12 cellular contexts compared by ENCODE assay signal in the genomic region with DNA sequence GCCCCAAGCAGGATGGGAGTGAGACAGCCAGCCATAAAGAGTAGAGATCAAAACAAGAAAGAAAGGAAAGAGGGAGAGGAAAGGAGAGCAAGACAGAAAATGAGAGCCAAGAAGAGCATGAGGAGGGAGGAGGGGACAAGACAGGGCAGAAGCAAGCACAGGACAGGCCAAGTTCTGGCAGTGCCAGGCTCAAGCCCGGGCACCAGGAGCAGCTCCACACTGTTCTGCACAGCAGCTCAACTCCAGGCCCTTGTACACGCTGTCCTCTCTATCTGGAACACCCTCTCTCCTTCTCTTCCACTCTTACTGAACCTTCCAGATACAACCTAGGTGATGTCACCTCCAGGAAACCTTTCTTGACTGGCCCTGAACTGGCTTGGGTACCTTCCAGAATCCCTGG. TPM values are rescaled to one million over a fixed set of nuclear protein-coding genes. Genes with fewer than 3 reads are reported as not detected.
DNase-seq lines count a peak whose midpoint lies in the region; ATAC-seq and TF ChIP-seq lines count a peak whose summit lies in the region.
"Had no signal": no experiment of that assay in that cellular context is flagged by ENCODE, and none has a peak within 500 bp of the region (broad histone marks: within the 10 kb centered on the region; RNA-seq: fewer than 3 reads in every experiment).

No MANE protein-coding gene starts in this region.

- H3K4me3 Mint-ChIP-seq in GM23338 = no peak overlapping the region; the same call in 2 of the 3 replicates
- no peak overlapping the region for H3K4me3 Mint-ChIP-seq in activated B cell treated with CpG ODN at 0.5 μM for 24 hours
- H3K4me3 Mint-ChIP-seq: stimulated activated naive CD8-positive, alpha-beta T cell treated with anti-CD3 and anti-CD28 coated beads, Interleukin-15, Interleukin-2, amounts not matched to agents 100 ng/mL and 50 ng/mL, for 24 hours had no signal

- H2AFZ ChIP-seq in GM23338 (no peak overlapping the region), fibroblast of lung (ENCODE audit: low read length) (no peak overlapping the region)

- H3K4me3 ChIP-seq in GM23338 = no peak overlapping the region
- no peak overlapping the region for H3K4me3 ChIP-seq in fibroblast of lung (replicated peaks in 1 of 4; ENCODE audit: control extremely low read depth in 1 of 4, insufficient read depth in 1 of 4, low read depth in 3 of 4, low read length in 4 of 4)
- no peak overlapping the region for H3K4me3 ChIP-seq in rectal smooth muscle tissue (ENCODE audit: low read length)
- H3K4me3 ChIP-seq: SJSA1 had no signal

- no peaks in the 10 kb centered on the region for H3F3A ChIP-seq in GM23338 (replicated peaks; ENCODE audit: low read depth)

- H3K36me3 ChIP-seq in GM23338 (ENCODE audit: insufficient read depth) = no peaks in the 10 kb centered on the region
- H3K36me3 ChIP-seq in fibroblast of lung (ENCODE audit: control insufficient read depth, insufficient read depth, low read length) = peaks cover 3% of the 10 kb centered on the region
- no peaks in the 10 kb centered on the region for H3K36me3 ChIP-seq in rectal smooth muscle tissue (ENCODE audit: control insufficient read depth, insufficient read depth, low read length)

- peaks cover 18% of the 10 kb centered on the region for H3K27me3 Mint-ChIP-seq in GM23338 (ENCODE audit: insufficient read depth, low read depth, poor library complexity)
- H3K27me3 Mint-ChIP-seq in activated B cell treated with CpG ODN at 0.5 μM for 24 hours = no peaks in the 10 kb centered on the region
- H3K27me3 Mint-ChIP-seq: naive B cell; stimulated activated naive CD8-positive, alpha-beta T cell treated with anti-CD3 and anti-CD28 coated beads, Interleukin-15, Interleukin-2, amounts not matched to agents 100 ng/mL and 50 ng/mL, for 24 hours had no signal

- TF ChIP-seq CTCF in GM23338 (conservative IDR thresholded peaks at IDR 0.05; ENCODE audit: low read depth in 2 of 2) (no peak), activated B cell treated with CpG ODN at 0.5 μM for 24 hours (IDR thresholded peaks at IDR 0.05) (no peak), fibroblast of lung (conservative IDR thresholded peaks at IDR 0.05 in 1 of 2, IDR thresholded peaks at IDR 0.05 in 1 of 2; ENCODE audit: low read depth in 1 of 2, low read length in 2 of 2) (no peak)

- ATAC-seq in GM23338 (no peak), activated B cell treated with CpG ODN at 0.5 μM for 24 hours (ENCODE audit: low read depth) (no peak), GM18868 (IDR thresholded peaks at IDR 0.05; ENCODE audit: unreplicated experiment) (no peak), HG03457 (IDR thresholded peaks at IDR 0.05; ENCODE audit: unreplicated experiment) (no peak)

- H3K4me1 ChIP-seq in GM23338 (ENCODE audit: insufficient read depth) (peaks cover 19% of the 10 kb centered on the region), fibroblast of lung (ENCODE audit: control insufficient read depth, extremely low read depth, insufficient read depth, low read length) (peaks cover 43% of the 10 kb centered on the region), rectal smooth muscle tissue (ENCODE audit: control insufficient read depth, insufficient read depth, low read length) (peaks cover 67% of the 10 kb centered on the region)

- H3K9ac ChIP-seq in fibroblast of lung (ENCODE audit: insufficient read depth, low read length) = no peak overlapping the region
- H3K9ac ChIP-seq in rectal smooth muscle tissue (ENCODE audit: low read length) = peak overlapping the region; percentile 5

- POLR2A ChIA-PET in activated B cell treated with CpG ODN at 0.5 μM for 24 hours (lab: Charles Lee) = interaction anchor here (0.7 kb wide), 1 partner anchor 15 kb away, joined by 3 read pairs; no protein-coding TSS in a partner anchor

- no peaks in the 10 kb centered on the region; the same call in 2 of the 3 replicates for H3K36me3 Mint-ChIP-seq in GM23338 (ENCODE audit: low read depth)
- peaks cover 3% of the 10 kb centered on the region for H3K36me3 Mint-ChIP-seq in activated B cell treated with CpG ODN at 0.5 μM for 24 hours (ENCODE audit: low read depth)
- H3K36me3 Mint-ChIP-seq: naive B cell had no signal

- no peaks in the 10 kb centered on the region for H3K9me3 ChIP-seq in fibroblast of lung (ENCODE audit: control insufficient read depth, insufficient read depth, low read depth, low read length)
- H3K9me3 ChIP-seq: SJSA1 had no signal

- H3K9me3 Mint-ChIP-seq in GM23338 = peaks cover 3% of the 10 kb centered on the region; the same call in 2 of the 3 replicates
- H3K9me3 Mint-ChIP-seq in activated B cell treated with CpG ODN at 0.5 μM for 24 hours = no peaks in the 10 kb centered on the region
- H3K9me3 Mint-ChIP-seq: naive B cell; stimulated activated naive CD8-positive, alpha-beta T cell treated with anti-CD3 and anti-CD28 coated beads, Interleukin-15, Interleukin-2, amounts not matched to agents 100 ng/mL and 50 ng/mL, for 24 hours had no signal

- H3K4me1 Mint-ChIP-seq in GM23338 (peaks cover 52% of the 10 kb centered on the region), activated B cell treated with CpG ODN at 0.5 μM for 24 hours (peaks cover 62% of the 10 kb centered on the region)

- no peaks in the 10 kb centered on the region for H3K9me2 ChIP-seq in GM23338 (ENCODE audit: insufficient read depth)

- H3K27ac ChIP-seq in GM23338 (ENCODE audit: low read depth) = no peak overlapping the region
- H3K27ac ChIP-seq in fibroblast of lung (ENCODE audit: insufficient read depth, low read length) = peak overlapping the region; percentile 46
- H3K27ac ChIP-seq in rectal smooth muscle tissue (ENCODE audit: low read depth, low read length) = peak overlapping the region; percentile 90
- H3K27ac ChIP-seq: SJSA1 had no signal

- DNase-seq in GM23338 (ENCODE audit: low spot score) (no peak), activated B cell treated with CpG ODN at 0.5 μM for 24 hours (no peak), fibroblast of lung (ENCODE audit: low read depth in 2 of 2) (no peak), NK-92 (lab: John Stamatoyannopoulos, UW; ENCODE audit: unreplicated experiment) (no peak)
- DNase-seq in central memory CD4-positive, alpha-beta T cell = no peak
- DNase-seq: KBM-7, naive B cell had no signal

- H3K79me2 ChIP-seq in GM23338 (replicated peaks; ENCODE audit: insufficient read depth) = no peaks in the 10 kb centered on the region; the same call in 1 of the 2 replicates
- peaks cover 82% of the 10 kb centered on the region for H3K79me2 ChIP-seq in fibroblast of lung (ENCODE audit: control insufficient read depth, insufficient read depth, low read length)

- H3K4me2 ChIP-seq in GM23338 (0 out of 2 replicates have a peak overlapping the region, but pooled peaks have one; percentile 49), fibroblast of lung (ENCODE audit: extremely low read depth, insufficient read depth, low read length) (no peak overlapping the region)

- CTCF ChIA-PET in activated B cell treated with CpG ODN at 0.5 μM for 24 hours (lab: Charles Lee) = interaction anchor here (1.9 kb wide), 1 partner anchor 37 kb away, joined by 5 read pairs; no protein-coding TSS in a partner anchor

- no peak overlapping the region for H3K27ac Mint-ChIP-seq in GM23338
- peak overlapping the region; percentile 32 for H3K27ac Mint-ChIP-seq in activated B cell treated with CpG ODN at 0.5 μM for 24 hours
- H3K27ac Mint-ChIP-seq: stimulated activated naive CD8-positive, alpha-beta T cell treated with anti-CD3 and anti-CD28 coated beads, Interleukin-15, Interleukin-2, amounts not matched to agents 100 ng/mL and 50 ng/mL, for 24 hours had no signal

- intact Hi-C loops in activated B cell treated with CpG ODN at 0.5 μM for 24 hours (cut with micrococcal nuclease) = no loop called here

- no peaks in the 10 kb centered on the region for H4K20me1 ChIP-seq in GM23338 (replicated peaks; ENCODE audit: insufficient read depth)
- no peaks in the 10 kb centered on the region for H4K20me1 ChIP-seq in fibroblast of lung (ENCODE audit: control insufficient read depth, extremely low read depth, insufficient read depth, low read length)

- H3K27me3 ChIP-seq in GM23338 (ENCODE audit: insufficient read depth) = no peaks in the 10 kb centered on the region
- no peaks in the 10 kb centered on the region for H3K27me3 ChIP-seq in fibroblast of lung (ENCODE audit: control insufficient read depth, insufficient read depth, low read length)
- no peaks in the 10 kb centered on the region for H3K27me3 ChIP-seq in rectal smooth muscle tissue (ENCODE audit: control insufficient read depth, insufficient read depth, low read length)
- H3K27me3 ChIP-seq: SJSA1 had no signal

TF ChIP-seq in GM23338, 12 proteins besides CTCF, POLR2A, EP300 and RAD21 (continues in another document):
- TF ChIP-seq JUNB (IDR thresholded peaks at IDR 0.05; ENCODE audit: unreplicated experiment) (no peak), ZNF114 (CRISPR knock-in tag; IDR thresholded peaks at IDR 0.05) (no peak)

RNA-seq across cellular contexts. Expression of gene IFFO2, which starts 11.7 kb away (rescaled TPM):
- 7.5 and 13.2 TPM in 2 replicates for total RNA-seq in GM23338 (2014; rRNA removed; shearing (Covaris generic))
- 0.71 and 1.5 TPM in 2 replicates for polyA plus RNA-seq in GM23338 (2016; fragmentation: Nextera tagmentation; extraction: Ambion mirVana)
- 13.0 and 13.6 TPM in 2 replicates for total RNA-seq in activated B cell treated with CpG ODN at 0.5 μM for 24 hours
- total RNA-seq in fibroblast of lung = 5.6 and 5.8 TPM in 2 replicates
- 7.3 and 10.4 TPM in 2 replicates for polyA plus RNA-seq in fibroblast of lung
- polyA plus RNA-seq in fibroblast of lung (2012) = 7.1 and 8.5 TPM in 2 replicates
- polyA minus RNA-seq in fibroblast of lung (ENCODE audit: low replicate concordance) = 18.6 and 27.1 TPM in 2 replicates

RNA-seq across cellular contexts. Expression of gene ALDH4A1, which starts 42.5 kb away (rescaled TPM):
- total RNA-seq in GM23338 (2014; rRNA removed; shearing (Covaris generic)) = 33.8 and 36.9 TPM in 2 replicates
- 11.3 and 13.5 TPM in 2 replicates for polyA plus RNA-seq in GM23338 (2016; fragmentation: Nextera tagmentation; extraction: Ambion mirVana)
- 6.5 and 7.1 TPM in 2 replicates for total RNA-seq in activated B cell treated with CpG ODN at 0.5 μM for 24 hours
- total RNA-seq in fibroblast of lung = 6.9 and 11.9 TPM in 2 replicates
- polyA plus RNA-seq in fibroblast of lung = 6.9 and 8.3 TPM in 2 replicates
- polyA plus RNA-seq in fibroblast of lung (2012) = 11.6 and 12.9 TPM in 2 replicates
- 19.6 and 20.0 TPM in 2 replicates for polyA minus RNA-seq in fibroblast of lung (ENCODE audit: low replicate concordance)
